21 cellular contexts compared by ENCODE assay signal in the genomic region with DNA sequence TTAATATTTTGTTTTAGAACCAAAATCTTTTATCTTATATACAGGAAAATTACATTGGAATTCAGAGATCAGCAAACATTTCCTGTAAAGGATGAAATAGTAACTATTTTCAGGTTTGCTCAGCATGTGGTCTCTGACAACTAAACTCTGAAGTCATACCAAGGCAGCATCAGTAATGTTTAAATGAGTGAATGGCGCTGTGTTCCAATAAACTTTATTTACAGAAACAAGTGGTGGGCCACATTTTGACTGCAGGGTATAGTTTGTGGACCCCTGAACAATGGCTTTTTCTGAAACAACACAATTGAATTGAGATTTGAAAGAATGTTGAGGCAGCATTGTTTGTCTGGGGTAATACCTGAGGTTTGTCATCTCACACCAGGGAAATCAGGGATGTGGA.
"Had no signal": no experiment of that assay in that cellular context is flagged by ENCODE, and none has a peak within 500 bp of the region (broad histone marks: within the 10 kb centered on the region; RNA-seq: fewer than 3 reads in every experiment).

No MANE protein-coding gene starts in this region.

- H3K4me3 Mint-ChIP-seq: nephron progenitor cell; stimulated activated memory B cell treated with anti-CD40 and anti-IgM and Interleukin-4, amounts not matched to agents 10 μg/mL and 1 μg/mL and 100 μg/mL, for 72 hours had no signal

- ATAC-seq: foreskin keratinocyte; left cardiac atrium; left ventricle myocardium superior; psoas muscle; right lobe of liver; stimulated activated memory B cell treated with anti-CD40 and anti-IgM and Interleukin-4, amounts not matched to agents 10 μg/mL and 1 μg/mL and 100 μg/mL, for 72 hours had no signal

- H3K4me1 Mint-ChIP-seq: nephron progenitor cell had no signal

- H3K4me3 ChIP-seq: colonic mucosa, lung, psoas muscle, right lobe of liver, stomach, thoracic aorta had no signal

- H3K27ac Mint-ChIP-seq: nephron progenitor cell; stimulated activated memory B cell treated with anti-CD40 and anti-IgM and Interleukin-4, amounts not matched to agents 10 μg/mL and 1 μg/mL and 100 μg/mL, for 72 hours had no signal

- H3K4me1 ChIP-seq: colonic mucosa, foreskin keratinocyte, psoas muscle, right lobe of liver, stomach had no signal

- DNase-seq: colonic mucosa; dermis blood vessel endothelial cell; foreskin keratinocyte; kidney; left cardiac atrium; left ventricle myocardium superior; mesenchymal stem cell; midbrain; nephron progenitor cell; psoas muscle; retina; right lobe of liver; stimulated activated CD4-positive, alpha-beta T cell treated with anti-CD3 and anti-CD28 coated beads, Interleukin-4, amount 100 ng/mL, for 1 hour; stimulated activated CD8-positive, alpha-beta memory T cell treated with anti-CD3 and anti-CD28 coated beads, Interleukin-4, amount 100 ng/mL, for 48 hours; stomach; substantia nigra; trophoblast cell had no signal

- H3K9me3 ChIP-seq: colonic mucosa, neutrophil, psoas muscle, right lobe of liver, stomach, thoracic aorta had no signal

- H3K36me3 ChIP-seq: colonic mucosa, neutrophil, right lobe of liver, stomach, thoracic aorta had no signal

- H3K9me3 Mint-ChIP-seq: stimulated activated memory B cell treated with anti-CD40 and anti-IgM and Interleukin-4, amounts not matched to agents 10 μg/mL and 1 μg/mL and 100 μg/mL, for 72 hours had no signal

- H3K36me3 Mint-ChIP-seq: stimulated activated memory B cell treated with anti-CD40 and anti-IgM and Interleukin-4, amounts not matched to agents 10 μg/mL and 1 μg/mL and 100 μg/mL, for 72 hours had no signal

- H3K27me3 Mint-ChIP-seq: stimulated activated memory B cell treated with anti-CD40 and anti-IgM and Interleukin-4, amounts not matched to agents 10 μg/mL and 1 μg/mL and 100 μg/mL, for 72 hours had no signal

- H3K27ac ChIP-seq: colonic mucosa, foreskin keratinocyte, neutrophil, psoas muscle, right lobe of liver, stomach, thoracic aorta had no signal

- H3K27me3 ChIP-seq: colonic mucosa, neutrophil, right lobe of liver had no signal

- FAIRE-seq: kidney had no signal
